In genomic region chr6:44226368-44227137, GRCh38 we compare ENCODE assay signal across 7 cellular contexts. TPM values are rescaled to one million over a fixed set of nuclear protein-coding genes. Genes with fewer than 3 reads are reported as not detected.
DNase-seq lines count a peak whose midpoint lies in the region; TF ChIP-seq lines count a peak whose summit lies in the region.
"Had no signal": no experiment of that assay in that cellular context is flagged by ENCODE, and none has a peak within 500 bp of the region (broad histone marks: within the 10 kb centered on the region; RNA-seq: fewer than 3 reads in every experiment).

No MANE protein-coding gene starts in this region.

- H3K4me1 ChIP-seq in GM23248 (ENCODE audit: insufficient read depth), result peaks cover 23% of the 10 kb centered on the region
- H3K4me1 ChIP-seq in adrenal gland (replicated peaks in 1 of 2), result peaks cover 78 to 91% of the 10 kb centered on the region in 2 donors
- peaks cover 33% of the 10 kb centered on the region for H3K4me1 ChIP-seq in smooth muscle cell (ENCODE audit: low read depth)

- peaks cover 7% of the 10 kb centered on the region for H3K27me3 Mint-ChIP-seq in nephron (ENCODE audit: low read depth)

- no peaks in the 10 kb centered on the region for H3K9me2 ChIP-seq in GM23248 (ENCODE audit: insufficient read depth)

- peak overlapping the region; percentile 32 to 78 (median 70) for H3K4me3 Mint-ChIP-seq in nephron

- H3K27ac ChIP-seq in GM23248 (no peak overlapping the region), adrenal gland (peak overlapping the region in 4 of 5 donors; percentile 48 to 90 (median 70)), smooth muscle cell (ENCODE audit: low read depth) (no peak overlapping the region)

- H3K36me3 Mint-ChIP-seq in nephron (ENCODE audit: low read depth), result no peaks in the 10 kb centered on the region

- in situ Hi-C loops in GM23248 (cut with MboI), result no loop called here

- H4K20me1 ChIP-seq in GM23248 (ENCODE audit: insufficient read depth) (no peaks in the 10 kb centered on the region), smooth muscle cell (ENCODE audit: low read depth) (no peaks in the 10 kb centered on the region)

- no peaks in the 10 kb centered on the region for H3K36me3 ChIP-seq in GM23248 (ENCODE audit: low read depth)
- peaks cover 0 to 20% of the 10 kb centered on the region in 2 donors for H3K36me3 ChIP-seq in adrenal gland (replicated peaks in 1 of 2)
- H3K36me3 ChIP-seq in smooth muscle cell (ENCODE audit: low read depth), result no peaks in the 10 kb centered on the region

- DNase-seq in GM23248 (no peak), adrenal gland (peak in 4 of 7 donors; percentile 48 to 73 (median 58)), smooth muscle cell (lab: John Stamatoyannopoulos, UW; ENCODE audit: unreplicated experiment) (no peak), ureter (ENCODE audit: low spot score) (no peak), dermis blood vessel endothelial cell (no peak)
- DNase-seq: cortex of kidney had no signal

- H3K9me3 ChIP-seq in GM23248 (ENCODE audit: low read depth) (no peaks in the 10 kb centered on the region), adrenal gland (replicated peaks in 1 of 3) (no peaks in the 10 kb centered on the region), smooth muscle cell (replicated peaks; ENCODE audit: low read depth) (no peaks in the 10 kb centered on the region)

- peak in 1 of 2 donors; percentile 28 for TF ChIP-seq POLR2A in adrenal gland (IDR thresholded peaks at IDR 0.05)

- H3F3A ChIP-seq in GM23248 (ENCODE audit: insufficient read depth), result 0 out of 2 replicates have a peak, but pooled peaks cover 6% of the 10 kb centered on the region
- no peaks in the 10 kb centered on the region for H3F3A ChIP-seq in smooth muscle cell (ENCODE audit: low read depth)

- H3K27me3 ChIP-seq in GM23248 (replicated peaks; ENCODE audit: insufficient read depth) (no peaks in the 10 kb centered on the region), adrenal gland (no peaks in the 10 kb centered on the region), smooth muscle cell (ENCODE audit: low read depth) (no peaks in the 10 kb centered on the region)

- WGBS in GM23248 (ENCODE audit: low coverage in 1 of 2, low lambda C conversion rate in 2 of 2, missing lambda C conversion rate in 2 of 2), 2 experiments, result 39 to 40% methylated on average over 13 to 15 of the region's 15 CpGs
- 17 to 44% (median 30%) methylated on average over 15 of the region's 15 CpGs for WGBS in adrenal gland, 4 donors
- WGBS in smooth muscle cell (ENCODE audit: low lambda C conversion rate), result 70% methylated on average over 15 of the region's 15 CpGs

- no peak for TF ChIP-seq CTCF in adrenal gland (IDR thresholded peaks at IDR 0.05)
- no peak for TF ChIP-seq CTCF in nephron (IDR thresholded peaks at IDR 0.05; ENCODE audit: unreplicated experiment in 3 of 3)
- no peak for TF ChIP-seq CTCF in smooth muscle cell (IDR thresholded peaks at IDR 0.05; ENCODE audit: borderline replicate concordance, insufficient read depth, poor library complexity, severe bottlenecking)

- peaks cover 69% of the 10 kb centered on the region for H3K4me1 Mint-ChIP-seq in nephron

- no peak overlapping the region for H3K4me3 ChIP-seq in GM23248
- H3K4me3 ChIP-seq in adrenal gland, result peak overlapping the region in 1 of 4 donors; percentile 44
- no peak overlapping the region for H3K4me3 ChIP-seq in smooth muscle cell

- H3K9me3 Mint-ChIP-seq in nephron, result no peaks in the 10 kb centered on the region

- intact Hi-C loops in adrenal gland (cut with DNase I), result no loop called here

- H2AFZ ChIP-seq in GM23248 (0 out of 2 replicates have a peak overlapping the region, but pooled peaks have one; percentile 16), smooth muscle cell (ENCODE audit: low read depth) (no peak overlapping the region)

- peak overlapping the region; percentile 2 to 42 (median 27) for H3K27ac Mint-ChIP-seq in nephron

- H3K9ac ChIP-seq in GM23248 (no peak overlapping the region), smooth muscle cell (ENCODE audit: low read depth) (no peak overlapping the region)

- H3K79me2 ChIP-seq in GM23248 (ENCODE audit: insufficient read depth) (no peaks in the 10 kb centered on the region; the same call in 1 of the 2 replicates), smooth muscle cell (ENCODE audit: low read depth) (no peaks in the 10 kb centered on the region)

- no peak overlapping the region for H3K4me2 ChIP-seq in GM23248 (ENCODE audit: unreplicated experiment)
- H3K4me2 ChIP-seq in smooth muscle cell, result no peak overlapping the region

RNA-seq across cellular contexts. Expression of gene SLC29A1, which starts 3.2 kb away (rescaled TPM):
- 12.2 and 17.1 TPM in 2 replicates for total RNA-seq in GM23248 (2014; rRNA removed; shearing (Covaris generic))
- polyA plus RNA-seq in GM23248 (2016; fragmentation: Nextera tagmentation; extraction: Ambion mirVana), result 18.4 and 19.2 TPM in 2 replicates
- total RNA-seq in adrenal gland, result 100 to 1,000 TPM; 104 to 356 (median 186) TPM
- 100 to 1,000 TPM in 2 of 3 donors, 10 to 100 TPM in 1; 51.9 to 113 (median 108) TPM for polyA plus RNA-seq in adrenal gland
- 7.3 and 8.0 TPM in 2 replicates for total RNA-seq in smooth muscle cell
- polyA plus RNA-seq in smooth muscle cell, result 7.4 and 8.1 TPM in 2 replicates
- 58.1 TPM for total RNA-seq in ureter
- 41.7 and 64.8 TPM in 2 replicates for total RNA-seq in dermis blood vessel endothelial cell

RNA-seq across cellular contexts. Expression of gene MYMX, which starts 9.8 kb away (rescaled TPM):
- total RNA-seq in GM23248 (2014; rRNA removed; shearing (Covaris generic)), result not detected in 2 replicates
- polyA plus RNA-seq in GM23248 (2016; fragmentation: Nextera tagmentation; extraction: Ambion mirVana) (not detected in 2 replicates), adrenal gland (under 1 TPM in 1 of 3 donors, not detected in 2; 0.94 TPM), smooth muscle cell (not detected in 2 replicates)
- total RNA-seq in adrenal gland (under 1 TPM in 1 of 8 donors, not detected in 7; 0.39 TPM), smooth muscle cell (not detected in 2 replicates), ureter (not detected), dermis blood vessel endothelial cell (0.23 TPM in 1 of 2 replicates, not detected in the other)

RNA-seq across cellular contexts. Expression of gene HSP90AB1, which starts 20.3 kb away (rescaled TPM):
- total RNA-seq in GM23248 (2014; rRNA removed; shearing (Covaris generic)), result 686 and 732 TPM in 2 replicates
- polyA plus RNA-seq in GM23248 (2016; fragmentation: Nextera tagmentation; extraction: Ambion mirVana), result 392 and 395 TPM in 2 replicates
- total RNA-seq in adrenal gland, result 1,000 to 10,000 TPM in 3 of 8 donors, 100 to 1,000 TPM in 5; 692 to 1,293 (median 857) TPM
- polyA plus RNA-seq in adrenal gland, result 1,000 to 10,000 TPM in 1 of 3 donors, 100 to 1,000 TPM in 2; 275 to 2,249 (median 420) TPM
- total RNA-seq in smooth muscle cell, result 736 and 781 TPM in 2 replicates
- polyA plus RNA-seq in smooth muscle cell, result 408 TPM in 2 replicates
- 936 TPM for total RNA-seq in ureter
- 558 and 784 TPM in 2 replicates for total RNA-seq in dermis blood vessel endothelial cell

RNA-seq across cellular contexts. Expression of gene SLC35B2, which starts 30.8 kb away (rescaled TPM):
- 106 and 114 TPM in 2 replicates for total RNA-seq in GM23248 (2014; rRNA removed; shearing (Covaris generic))
- 101 and 103 TPM in 2 replicates for polyA plus RNA-seq in GM23248 (2016; fragmentation: Nextera tagmentation; extraction: Ambion mirVana)
- total RNA-seq in adrenal gland, result 10 to 100 TPM; 48.5 to 79.8 (median 63.5) TPM
- polyA plus RNA-seq in adrenal gland, result 10 to 100 TPM; 12.7 to 37.5 (median 19.3) TPM
- total RNA-seq in smooth muscle cell, result 68.6 and 78.0 TPM in 2 replicates
- polyA plus RNA-seq in smooth muscle cell, result 112 and 117 TPM in 2 replicates
- total RNA-seq in ureter, result 33.6 TPM
- 43.1 and 52.7 TPM in 2 replicates for total RNA-seq in dermis blood vessel endothelial cell

RNA-seq across cellular contexts. Expression of gene NFKBIE, which starts 38.8 kb away (rescaled TPM):
- 2.3 and 6.3 TPM in 2 replicates for total RNA-seq in GM23248 (2014; rRNA removed; shearing (Covaris generic))
- polyA plus RNA-seq in GM23248 (2016; fragmentation: Nextera tagmentation; extraction: Ambion mirVana), result 3.5 and 4.5 TPM in 2 replicates
- total RNA-seq in adrenal gland, result 10 to 100 TPM in 5 of 8 donors, 1 to 10 TPM in 3; 4.8 to 31.2 (median 10.5) TPM
- 10 to 100 TPM in 2 of 3 donors, 1 to 10 TPM in 1; 5.8 to 17.0 (median 10.5) TPM for polyA plus RNA-seq in adrenal gland
- 7.0 and 11.4 TPM in 2 replicates for total RNA-seq in smooth muscle cell
- polyA plus RNA-seq in smooth muscle cell, result 11.3 and 12.3 TPM in 2 replicates
- 8.0 TPM for total RNA-seq in ureter
- total RNA-seq in dermis blood vessel endothelial cell, result 13.4 and 41.7 TPM in 2 replicates

Comparison
In these comparisons a context has a peak if more than half of its experiments do, and no peak if none do; other contexts are left out.
1. DNase-seq: peak in adrenal gland (4 of 7); none in GM23248 (single experiment), smooth muscle cell (single experiment), ureter (single experiment) and dermis blood vessel endothelial cell (single experiment).
2. H3K27ac ChIP-seq: peak in adrenal gland (4 of 5); none in GM23248 (single experiment) and smooth muscle cell (single experiment).